In the genomic region with DNA sequence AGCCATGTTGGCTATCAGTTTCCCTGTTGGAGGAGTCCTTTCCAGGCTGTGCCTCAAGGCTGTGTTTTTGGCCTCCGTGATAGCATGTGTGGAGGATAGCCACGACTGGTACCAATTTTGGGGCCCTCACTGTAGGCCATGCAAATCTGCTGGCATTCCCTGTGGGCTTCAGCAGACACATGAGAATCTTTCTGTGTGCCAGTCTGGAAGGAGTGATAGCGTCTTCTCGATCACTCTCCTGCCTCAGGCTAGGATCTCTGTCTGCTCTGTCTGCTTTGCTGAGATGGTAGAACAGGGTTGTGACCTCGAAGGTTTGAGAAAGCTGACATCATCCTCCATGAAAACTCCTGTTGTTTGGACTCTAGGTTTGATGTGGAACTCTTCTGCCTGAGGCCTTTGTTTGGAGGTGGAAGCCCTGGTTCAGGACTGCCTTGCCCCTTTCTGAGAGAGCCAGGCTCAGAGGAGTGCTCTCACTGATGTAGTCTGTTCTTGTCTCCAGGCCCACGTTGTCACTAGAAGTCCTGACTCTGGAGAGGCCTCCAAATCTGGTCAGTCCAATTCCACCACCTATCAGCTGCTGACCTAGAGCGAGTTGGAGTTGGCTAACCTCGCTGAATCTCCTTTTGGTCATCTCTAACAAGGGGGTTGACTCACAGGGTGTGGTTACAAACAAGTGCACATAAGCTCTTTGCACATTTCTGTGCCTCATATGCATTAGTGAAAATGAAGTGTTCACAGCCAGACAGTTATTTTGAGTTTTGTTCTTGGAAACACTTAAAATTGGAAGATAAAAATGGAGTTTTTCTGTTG, we compare ENCODE assay signal across 13 cellular contexts. TPM values are rescaled to one million over a fixed set of nuclear protein-coding genes. Genes with fewer than 3 reads are reported as not detected.
DNase-seq lines count a peak whose midpoint lies in the region; ATAC-seq, FAIRE-seq and TF ChIP-seq lines count a peak whose summit lies in the region.
"Had no signal": no experiment of that assay in that cellular context is flagged by ENCODE, and none has a peak within 500 bp of the region (broad histone marks: within the 10 kb centered on the region; RNA-seq: fewer than 3 reads in every experiment).

No MANE protein-coding gene starts in this region.

- peak overlapping the region; percentile 92 for H3K27ac Mint-ChIP-seq in MCF 10A (ENCODE audit: low read depth, unreplicated experiment)
- no peak overlapping the region for H3K27ac Mint-ChIP-seq in activated naive CD4-positive, alpha-beta T cell treated with anti-CD3 and anti-CD28 coated beads for 36 hours

- peak overlapping the region; percentile 15; the same call in 1 of the 2 replicates for H3K27ac ChIP-seq in 22Rv1
- peak overlapping the region; percentile 94 for H3K27ac ChIP-seq in GM23248
- peak overlapping the region; percentile 72 for H3K27ac ChIP-seq in keratinocyte (ENCODE audit: control insufficient read depth, insufficient read depth, low read length)
- H3K27ac ChIP-seq: pancreas had no signal

- no peaks in the 10 kb centered on the region for H3K27me3 Mint-ChIP-seq in MCF 10A (ENCODE audit: insufficient read depth, unreplicated experiment)
- no peaks in the 10 kb centered on the region for H3K27me3 Mint-ChIP-seq in activated naive CD4-positive, alpha-beta T cell treated with anti-CD3 and anti-CD28 coated beads for 36 hours (ENCODE audit: low read depth)

- ATAC-seq in sciatic nerve (no peak), GM21381 (IDR thresholded peaks at IDR 0.05; ENCODE audit: unreplicated experiment) (no peak)
- ATAC-seq: pancreas had no signal

- in situ Hi-C loops in GM23248 (cut with MboI), result no loop called here

- no peaks in the 10 kb centered on the region for H3K9me3 Mint-ChIP-seq in MCF 10A (ENCODE audit: unreplicated experiment)
- H3K9me3 Mint-ChIP-seq in activated naive CD4-positive, alpha-beta T cell treated with anti-CD3 and anti-CD28 coated beads for 36 hours, result no peaks in the 10 kb centered on the region

- H3K9me2 ChIP-seq in GM23248 (ENCODE audit: insufficient read depth), result no peaks in the 10 kb centered on the region

- H4K20me1 ChIP-seq in GM23248 (ENCODE audit: insufficient read depth) (peaks cover 14% of the 10 kb centered on the region; the same call in 1 of the 2 replicates), keratinocyte (ENCODE audit: control insufficient read depth, extremely low read depth, insufficient read depth, low read length) (peaks cover 43% of the 10 kb centered on the region)

- H3K4me3 ChIP-seq in GM23248, result no peak overlapping the region
- H3K4me3 ChIP-seq in keratinocyte (ENCODE audit: control insufficient read depth in 2 of 3, extremely low read depth in 1 of 3, insufficient read depth in 2 of 3, low read depth in 1 of 3, low read length in 3 of 3), result no peak overlapping the region
- H3K4me3 ChIP-seq: coronary artery, pancreas had no signal

- no peak for FAIRE-seq in keratinocyte (lab: Jason Lieb, UNC)
- FAIRE-seq: islet of Langerhans, pancreas had no signal

- peaks cover 63% of the 10 kb centered on the region for H3F3A ChIP-seq in GM23248 (ENCODE audit: insufficient read depth)

- H3K36me3 Mint-ChIP-seq in MCF 10A (ENCODE audit: insufficient read depth, unreplicated experiment), result peaks cover 48% of the 10 kb centered on the region
- peaks cover 8% of the 10 kb centered on the region for H3K36me3 Mint-ChIP-seq in activated naive CD4-positive, alpha-beta T cell treated with anti-CD3 and anti-CD28 coated beads for 36 hours (ENCODE audit: low read depth)

- H3K27me3 ChIP-seq in GM23248 (replicated peaks; ENCODE audit: insufficient read depth) (no peaks in the 10 kb centered on the region), keratinocyte (ENCODE audit: control insufficient read depth, extremely low read depth, insufficient read depth, low read length) (no peaks in the 10 kb centered on the region)
- H3K27me3 ChIP-seq: pancreas had no signal

- CTCF ChIA-PET in MCF 10A (lab: Yijun Ruan, JAX), result interaction anchor here (0.6 to 7.5 kb wide), 7 partner anchors 8 to 188 kb away, joined by 3 to 54 read pairs (median 6); a partner anchor contains a TSS
- CTCF ChIA-PET in activated naive CD4-positive, alpha-beta T cell treated with anti-CD3 and anti-CD28 coated beads for 36 hours (lab: Charles Lee), result interaction anchor here (0.6 to 2.6 kb wide), 5 partner anchors 23 to 82 kb away, joined by 3 to 11 read pairs (median 4); a partner anchor contains a TSS

- peaks cover 45% of the 10 kb centered on the region for H3K4me1 Mint-ChIP-seq in MCF 10A (ENCODE audit: insufficient read depth, unreplicated experiment)
- H3K4me1 Mint-ChIP-seq in activated naive CD4-positive, alpha-beta T cell treated with anti-CD3 and anti-CD28 coated beads for 36 hours (ENCODE audit: low read depth), result peaks cover 25% of the 10 kb centered on the region

- peak; percentile 95 for DNase-seq in GM23248
- DNase-seq in MCF 10A (ENCODE audit: unreplicated experiment), result peak; percentile 58
- DNase-seq in keratinocyte (ENCODE audit: low read depth, low spot score), result no peak
- no peak for DNase-seq in sciatic nerve (ENCODE audit: low spot score)
- DNase-seq in superior temporal gyrus (ENCODE audit: extremely low spot score), result no peak
- no peak for DNase-seq in activated naive CD4-positive, alpha-beta T cell treated with anti-CD3 and anti-CD28 coated beads for 36 hours
- DNase-seq: Kasumi-1, NCI-H526, pancreas had no signal

- H3K36me3 ChIP-seq in GM23248 (ENCODE audit: low read depth) (peaks cover 10% of the 10 kb centered on the region; the same call in 1 of the 2 replicates), keratinocyte (ENCODE audit: control insufficient read depth in 2 of 2, extremely low read depth in 1 of 2, insufficient read depth in 2 of 2, low read length in 2 of 2) (peaks cover 14 to 49% of the 10 kb centered on the region in 2 experiments)

- H2AFZ ChIP-seq in GM23248 (no peak overlapping the region), keratinocyte (ENCODE audit: control insufficient read depth, low read length) (no peak overlapping the region)

- TSS peak; percentile 36 for BruUV-seq in MCF 10A (replicated peaks; lab: Mats Ljungman, UMichigan)

- 43 to 44% methylated on average over 8 of the region's 8 CpGs for WGBS in GM23248 (ENCODE audit: low coverage in 1 of 2, low lambda C conversion rate in 2 of 2, missing lambda C conversion rate in 2 of 2), 2 experiments

- POLR2A ChIA-PET in MCF 10A (lab: Yijun Ruan, JAX), result interaction anchor here (0.6 to 9.4 kb wide), 11 partner anchors 10 to 1308 kb away, joined by 3 to 141 read pairs (median 5); a partner anchor contains a TSS

- H3K4me3 Mint-ChIP-seq in MCF 10A (ENCODE audit: unreplicated experiment), result peak overlapping the region; percentile 38
- H3K4me3 Mint-ChIP-seq in activated naive CD4-positive, alpha-beta T cell treated with anti-CD3 and anti-CD28 coated beads for 36 hours, result no peak overlapping the region

- H3K79me2 ChIP-seq in GM23248 (ENCODE audit: insufficient read depth) (peaks cover 96% of the 10 kb centered on the region), keratinocyte (ENCODE audit: control insufficient read depth, insufficient read depth, low read length) (peaks cover 88% of the 10 kb centered on the region)

- H3K4me2 ChIP-seq in GM23248 (ENCODE audit: unreplicated experiment) (peak overlapping the region; percentile 65), keratinocyte (ENCODE audit: control insufficient read depth, extremely low read depth, insufficient read depth, low read depth, low read length) (no peak overlapping the region)

- TF ChIP-seq CTCF in 22Rv1 (IDR thresholded peaks at IDR 0.05) (no peak), MCF 10A (IDR thresholded peaks at IDR 0.05; ENCODE audit: unreplicated experiment) (no peak), keratinocyte (optimal IDR thresholded peaks at IDR 0.05 in 1 of 3, IDR thresholded peaks at IDR 0.05 in 1 of 3, conservative IDR thresholded peaks at IDR 0.05 in 1 of 3; ENCODE audit: extremely low read depth in 1 of 3, insufficient read depth in 2 of 3, low read length in 3 of 3) (no peak)

- dilution Hi-C loops in keratinocyte (cut with MboI; ENCODE audit: extremely low pct_ligation_motif_present, low sequenced_read_pairs), result no loop called here

- H3K9me3 ChIP-seq in GM23248 (ENCODE audit: low read depth), result no peaks in the 10 kb centered on the region
- H3K9me3 ChIP-seq in keratinocyte (ENCODE audit: control insufficient read depth, low read depth, low read length), result no peaks in the 10 kb centered on the region
- H3K9me3 ChIP-seq: pancreas had no signal

- peaks cover 57% of the 10 kb centered on the region for H3K4me1 ChIP-seq in GM23248 (ENCODE audit: insufficient read depth)
- peaks cover 37% of the 10 kb centered on the region for H3K4me1 ChIP-seq in keratinocyte (ENCODE audit: control insufficient read depth, extremely low read depth, insufficient read depth, low read length)

- H3K9me1 ChIP-seq in keratinocyte (ENCODE audit: control insufficient read depth, extremely low read depth, insufficient read depth, low read length), result peaks cover 8% of the 10 kb centered on the region

- H3K9ac ChIP-seq in GM23248 (peak overlapping the region; percentile 75), keratinocyte (ENCODE audit: control insufficient read depth, extremely low read depth, insufficient read depth, low read length) (peak overlapping the region; percentile 47)

- intact Hi-C loops in MCF 10A (cut with micrococcal nuclease), result loop anchor here (2.0 kb wide), 1 partner anchor 16 kb away; no protein-coding TSS in a partner anchor
- intact Hi-C loops in sciatic nerve (cut with DNase I), result no loop called here
- intact Hi-C loops in activated naive CD4-positive, alpha-beta T cell treated with anti-CD3 and anti-CD28 coated beads for 36 hours (cut with micrococcal nuclease), result no loop called here

RNA-seq across cellular contexts. Expression of a gene that starts 12.1 kb away (rescaled TPM):
- 37.7 and 48.5 TPM in 2 replicates for total RNA-seq in GM23248 (2014; rRNA removed; shearing (Covaris generic))
- 39.9 and 41.3 TPM in 2 replicates for polyA plus RNA-seq in GM23248 (2016; fragmentation: Nextera tagmentation; extraction: Ambion mirVana)
- total RNA-seq in MCF 10A (2022), result 50.9 and 51.3 TPM in 2 replicates
- 16.7 to 28.0 TPM (median 25.4 TPM) in 3 replicates for polyA plus RNA-seq in keratinocyte
- polyA plus RNA-seq in keratinocyte (2011; ENCODE audit: low read depth), result 29.5 TPM
- 13.2 and 18.5 TPM in 2 replicates for polyA plus RNA-seq in keratinocyte (2011; cell fraction: cytosol; rRNA removed)
- 63.0 and 74.1 TPM in 2 replicates for polyA plus RNA-seq in keratinocyte (2011; cell fraction: nucleus; rRNA removed)
- polyA plus RNA-seq in keratinocyte (2012; ENCODE audit: low replicate concordance), result 22.5 and 27.7 TPM in 2 replicates
- polyA minus RNA-seq in keratinocyte, result 44.4 to 165 TPM (median 55.4 TPM) in 3 replicates
- 39.9 TPM for polyA minus RNA-seq in keratinocyte (2011; cell fraction: cytosol; rRNA and poly(A)+ RNA removed)
- polyA minus RNA-seq in keratinocyte (2011; cell fraction: nucleus; rRNA and poly(A)+ RNA removed), result 42.0 and 57.0 TPM in 2 replicates
- total RNA-seq in sciatic nerve, result 40.2 TPM
- 10 to 100 TPM; 72.2 to 78.7 TPM for total RNA-seq in activated naive CD4-positive, alpha-beta T cell treated with anti-CD3 and anti-CD28 coated beads for 36 hours

RNA-seq across cellular contexts. Expression of a gene that starts 13.3 kb away (rescaled TPM):
- total RNA-seq in GM23248 (2014; rRNA removed; shearing (Covaris generic)), result 53.4 and 59.4 TPM in 2 replicates
- polyA plus RNA-seq in GM23248 (2016; fragmentation: Nextera tagmentation; extraction: Ambion mirVana), result 54.0 and 63.1 TPM in 2 replicates
- 30.9 and 35.5 TPM in 2 replicates for total RNA-seq in MCF 10A (2022)
- 30.1 to 57.1 TPM (median 41.3 TPM) in 3 replicates for polyA plus RNA-seq in keratinocyte
- polyA plus RNA-seq in keratinocyte (2011; ENCODE audit: low read depth), result 44.8 TPM
- polyA plus RNA-seq in keratinocyte (2011; cell fraction: cytosol; rRNA removed), result 17.7 and 26.9 TPM in 2 replicates
- 238 and 251 TPM in 2 replicates for polyA plus RNA-seq in keratinocyte (2011; cell fraction: nucleus; rRNA removed)
- 32.6 and 56.1 TPM in 2 replicates for polyA plus RNA-seq in keratinocyte (2012; ENCODE audit: low replicate concordance)
- polyA minus RNA-seq in keratinocyte, result 33.9 to 38.2 TPM (median 38.0 TPM) in 3 replicates
- polyA minus RNA-seq in keratinocyte (2011; cell fraction: cytosol; rRNA and poly(A)+ RNA removed), result 40.1 TPM
- 50.0 and 51.2 TPM in 2 replicates for polyA minus RNA-seq in keratinocyte (2011; cell fraction: nucleus; rRNA and poly(A)+ RNA removed)
- 45.1 TPM for total RNA-seq in sciatic nerve
- 10 to 100 TPM; 43.7 to 45.8 TPM for total RNA-seq in activated naive CD4-positive, alpha-beta T cell treated with anti-CD3 and anti-CD28 coated beads for 36 hours

RNA-seq across cellular contexts. Expression of a gene that starts 14.1 kb away (rescaled TPM):
- 52.9 and 119 TPM in 2 replicates for total RNA-seq in GM23248 (2014; rRNA removed; shearing (Covaris generic))
- polyA plus RNA-seq in GM23248 (2016; fragmentation: Nextera tagmentation; extraction: Ambion mirVana), result 268 and 280 TPM in 2 replicates
- total RNA-seq in MCF 10A (2022), result 133 TPM in 2 replicates
- 173 to 569 TPM (median 189 TPM) in 3 replicates for polyA plus RNA-seq in keratinocyte
- 21.4 TPM for polyA plus RNA-seq in keratinocyte (2011; ENCODE audit: low read depth)
- 219 and 289 TPM in 2 replicates for polyA plus RNA-seq in keratinocyte (2011; cell fraction: cytosol; rRNA removed)
- 115 and 137 TPM in 2 replicates for polyA plus RNA-seq in keratinocyte (2011; cell fraction: nucleus; rRNA removed)
- 156 and 255 TPM in 2 replicates for polyA plus RNA-seq in keratinocyte (2012; ENCODE audit: low replicate concordance)
- polyA minus RNA-seq in keratinocyte, result 364 to 462 TPM (median 391 TPM) in 3 replicates
- 371 TPM for polyA minus RNA-seq in keratinocyte (2011; cell fraction: cytosol; rRNA and poly(A)+ RNA removed)
- 46.3 and 66.6 TPM in 2 replicates for polyA minus RNA-seq in keratinocyte (2011; cell fraction: nucleus; rRNA and poly(A)+ RNA removed)
- 59.2 TPM for total RNA-seq in sciatic nerve
- 100 to 1,000 TPM; 165 to 171 TPM for total RNA-seq in activated naive CD4-positive, alpha-beta T cell treated with anti-CD3 and anti-CD28 coated beads for 36 hours

RNA-seq across cellular contexts. Expression of a gene that starts 18.7 kb away (rescaled TPM):
- total RNA-seq in GM23248 (2014; rRNA removed; shearing (Covaris generic)), result 27.9 and 37.9 TPM in 2 replicates
- polyA plus RNA-seq in GM23248 (2016; fragmentation: Nextera tagmentation; extraction: Ambion mirVana), result 23.4 and 23.6 TPM in 2 replicates
- 18.3 and 20.5 TPM in 2 replicates for total RNA-seq in MCF 10A (2022)
- polyA plus RNA-seq in keratinocyte, result 9.2 to 13.1 TPM (median 11.8 TPM) in 3 replicates
- 4.0 TPM for polyA plus RNA-seq in keratinocyte (2011; ENCODE audit: low read depth)
- 8.5 and 8.9 TPM in 2 replicates for polyA plus RNA-seq in keratinocyte (2011; cell fraction: cytosol; rRNA removed)
- 4.4 TPM in 2 replicates for polyA plus RNA-seq in keratinocyte (2011; cell fraction: nucleus; rRNA removed)
- polyA plus RNA-seq in keratinocyte (2012; ENCODE audit: low replicate concordance), result 11.6 and 13.9 TPM in 2 replicates
- 7.9 to 10.2 TPM (median 7.9 TPM) in 3 replicates for polyA minus RNA-seq in keratinocyte
- polyA minus RNA-seq in keratinocyte (2011; cell fraction: cytosol; rRNA and poly(A)+ RNA removed), result 14.6 TPM
- polyA minus RNA-seq in keratinocyte (2011; cell fraction: nucleus; rRNA and poly(A)+ RNA removed), result 1.7 and 3.3 TPM in 2 replicates
- total RNA-seq in sciatic nerve, result 22.7 TPM
- total RNA-seq in activated naive CD4-positive, alpha-beta T cell treated with anti-CD3 and anti-CD28 coated beads for 36 hours, result 10 to 100 TPM; 19.9 to 20.6 TPM

RNA-seq across cellular contexts. Expression of a gene that starts 23.9 kb away (rescaled TPM):
- not detected in 2 replicates for total RNA-seq in GM23248 (2014; rRNA removed; shearing (Covaris generic))
- not detected in 2 replicates for polyA plus RNA-seq in GM23248 (2016; fragmentation: Nextera tagmentation; extraction: Ambion mirVana)
- total RNA-seq in MCF 10A (2022), result 0.81 TPM in 1 of 2 replicates, not detected in the other
- polyA plus RNA-seq in keratinocyte, result not detected in 3 replicates
- polyA plus RNA-seq in keratinocyte (2011; ENCODE audit: low read depth), result not detected
- polyA plus RNA-seq in keratinocyte (2011; cell fraction: cytosol; rRNA removed), result not detected in 2 replicates
- polyA plus RNA-seq in keratinocyte (2011; cell fraction: nucleus; rRNA removed), result 0.51 and 0.53 TPM in 2 replicates
- 0.75 TPM in 1 of 2 replicates, not detected in the other for polyA plus RNA-seq in keratinocyte (2012; ENCODE audit: low replicate concordance)
- polyA minus RNA-seq in keratinocyte, result not detected in 3 replicates
- polyA minus RNA-seq in keratinocyte (2011; cell fraction: cytosol; rRNA and poly(A)+ RNA removed), result not detected
- polyA minus RNA-seq in keratinocyte (2011; cell fraction: nucleus; rRNA and poly(A)+ RNA removed), result not detected in 2 replicates
- total RNA-seq in sciatic nerve, result 1.6 TPM
- not detected for total RNA-seq in activated naive CD4-positive, alpha-beta T cell treated with anti-CD3 and anti-CD28 coated beads for 36 hours

Comparison
In these comparisons a context has a peak if more than half of its experiments do, and no peak if none do; other contexts are left out.
1. H3K27ac ChIP-seq: peak in every context shown above with its lines; median percentile 94 in GM23248; 72 in keratinocyte; 15 in 22Rv1.
2. DNase-seq: peak in GM23248 (single experiment) and MCF 10A (single experiment); none in keratinocyte (single experiment), sciatic nerve (single experiment), superior temporal gyrus (single experiment) and activated naive CD4-positive, alpha-beta T cell treated with anti-CD3 and anti-CD28 coated beads for 36 hours (single experiment).